ENCODE assay signal across 9 cellular contexts in the genomic region with DNA sequence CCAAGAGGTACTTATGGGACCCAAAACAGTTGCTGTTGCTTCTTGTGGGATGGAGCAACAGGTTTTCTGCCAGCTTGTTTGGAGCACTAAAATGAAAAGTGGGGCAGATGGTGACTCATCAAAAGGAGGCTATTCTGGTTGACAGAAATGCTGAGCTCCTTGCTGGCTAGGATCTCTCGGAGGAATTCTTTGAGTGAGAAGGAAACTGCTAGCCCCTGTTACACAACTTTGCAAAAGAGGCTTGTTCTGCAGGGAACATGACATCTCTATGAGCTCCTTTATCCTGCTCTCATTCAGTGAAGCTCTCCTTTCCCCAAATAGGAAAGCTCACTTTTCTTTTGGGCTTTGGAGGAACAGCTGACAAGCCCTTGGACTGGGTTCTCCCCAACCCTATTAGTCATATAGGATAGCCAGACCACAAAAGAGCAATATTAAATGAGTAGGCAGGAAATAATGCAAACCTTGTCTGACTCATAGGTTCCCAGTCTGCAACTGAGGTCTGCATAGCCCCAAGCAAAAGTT.
DNase-seq lines count a peak whose midpoint lies in the region; ATAC-seq, FAIRE-seq and TF ChIP-seq lines count a peak whose summit lies in the region.
"Had no signal": no experiment of that assay in that cellular context is flagged by ENCODE, and none has a peak within 500 bp of the region (broad histone marks: within the 10 kb centered on the region; RNA-seq: fewer than 3 reads in every experiment).

No MANE protein-coding gene starts in this region.

- H3K9me3 ChIP-seq in A549, result no peaks in the 10 kb centered on the region

- TF ChIP-seq EP300 in A549 (IDR thresholded peaks at IDR 0.05), result no peak

- peak overlapping the region; percentile 64 for H3K4me2 ChIP-seq in A549

- 19% methylated on average over 1 of the region's 1 CpG for WGBS in A549 (ENCODE audit: missing lambda C conversion rate)

- CTCF ChIA-PET in A549 (lab: Yijun Ruan, JAX), result interaction anchor here (0.9 kb wide), 1 partner anchor 280 kb away, joined by 3 read pairs; no protein-coding TSS in a partner anchor

- POLR2A ChIA-PET in A549 (lab: Yijun Ruan, JAX), result no interaction called here

- H3K4me3 ChIP-seq in A549 (no peak overlapping the region), WI38 (ENCODE audit: low read depth, low read length) (peak overlapping the region; percentile 9; the same call in 1 of the 2 replicates)

- TF ChIP-seq RAD21 in A549 (conservative IDR thresholded peaks at IDR 0.05 in 1 of 2, IDR thresholded peaks at IDR 0.05 in 1 of 2), result no peak

- H3K4me1 ChIP-seq in A549, result peaks cover 19% of the 10 kb centered on the region

- no peak for TF ChIP-seq POLR2A in A549 (IDR thresholded peaks at IDR 0.05; ENCODE audit: low read length)

- H3K27ac ChIP-seq in A549, result peak overlapping the region; percentile 46 to 73; a peak in 5 of 6 replicates

- ATAC-seq in A549 (peak; percentile 85 to 94), HG03432 (IDR thresholded peaks at IDR 0.05; ENCODE audit: unreplicated experiment) (peak; percentile 41), HG02970 (IDR thresholded peaks at IDR 0.05; ENCODE audit: low FRiP score, unreplicated experiment) (no peak)

- TF ChIP-seq CTCF in A549 (IDR thresholded peaks at IDR 0.05), result no peak
- TF ChIP-seq CTCF in WI38 (IDR thresholded peaks at IDR 0.05; ENCODE audit: low read depth, low read length), result no peak

- peak; percentile 31 to 40 for DNase-seq in A549 (ENCODE audit: low read depth in 1 of 2, low spot score in 1 of 2)
- peak; percentile 66 for DNase-seq in inferior parietal cortex (ENCODE audit: extremely low spot score)
- DNase-seq in DMS153 (lab: John Stamatoyannopoulos, UW), result no peak
- DNase-seq in stimulated activated CD4-positive, alpha-beta T cell treated with anti-CD3 and anti-CD28 coated beads, Interleukin-15, amount 100 ng/mL, for 24 hours, result no peak
- no peak for DNase-seq in NCI-H146 treated with DMSO at 0.1 percent for 48 hours (lab: John Stamatoyannopoulos, UW; ENCODE audit: unreplicated experiment)

- no peak for FAIRE-seq in A549 (lab: Jason Lieb, UNC)
- FAIRE-seq: G401.6 had no signal

TF ChIP-seq in A549, 52 proteins besides CTCF, POLR2A, EP300 and RAD21:
- TF ChIP-seq FOSL2 (IDR thresholded peaks at IDR 0.05) (peak; percentile 31; the same call in 1 of the 2 replicates), FOSL2 (CRISPR knock-in tag; IDR thresholded peaks at IDR 0.05) (peak; percentile 44), JUNB (IDR thresholded peaks at IDR 0.05) (peak; percentile 77), KDM5A (IDR thresholded peaks at IDR 0.05) (no peak), MAZ (IDR thresholded peaks at IDR 0.05; ENCODE audit: borderline replicate concordance, low read depth, low read length) (no peak), MAFK (IDR thresholded peaks at IDR 0.05; ENCODE audit: partially characterized antibody) (no peak), HES2 (IDR thresholded peaks at IDR 0.05) (no peak), HOXB5 (CRISPR knock-in tag; IDR thresholded peaks at IDR 0.05) (no peak), JUN (IDR thresholded peaks at IDR 0.05) (no peak), EHF (CRISPR knock-in tag; IDR thresholded peaks at IDR 0.05) (no peak), ZFP36 (IDR thresholded peaks at IDR 0.05; ENCODE audit: borderline replicate concordance, partially characterized antibody) (no peak)
- TF ChIP-seq, protein P1, sequence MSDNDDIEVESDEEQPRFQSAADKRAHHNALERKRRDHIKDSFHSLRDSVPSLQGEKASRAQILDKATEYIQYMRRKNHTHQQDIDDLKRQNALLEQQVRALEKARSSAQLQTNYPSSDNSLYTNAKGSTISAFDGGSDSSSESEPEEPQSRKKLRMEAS (IDR thresholded peaks at IDR 0.05), result no peak
- TF ChIP-seq, protein P2, sequence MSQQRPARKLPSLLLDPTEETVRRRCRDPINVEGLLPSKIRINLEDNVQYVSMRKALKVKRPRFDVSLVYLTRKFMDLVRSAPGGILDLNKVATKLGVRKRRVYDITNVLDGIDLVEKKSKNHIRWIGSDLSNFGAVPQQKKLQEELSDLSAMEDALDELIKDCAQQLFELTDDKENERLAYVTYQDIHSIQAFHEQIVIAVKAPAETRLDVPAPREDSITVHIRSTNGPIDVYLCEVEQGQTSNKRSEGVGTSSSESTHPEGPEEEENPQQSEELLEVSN (IDR thresholded peaks at IDR 0.05; ENCODE audit: borderline replicate concordance, low read depth), result no peak

Comparison
In these comparisons a context has a peak if more than half of its experiments do, and no peak if none do; other contexts are left out.
1. DNase-seq: peak in A549 (2 of 2) and inferior parietal cortex (single experiment); none in DMS153 (single experiment), stimulated activated CD4-positive, alpha-beta T cell treated with anti-CD3 and anti-CD28 coated beads, Interleukin-15, amount 100 ng/mL, for 24 hours (single experiment) and NCI-H146 treated with DMSO at 0.1 percent for 48 hours (single experiment).